8 cellular contexts compared by ENCODE assay signal in genomic region chr1:161225534-161226319, GRCh38. TPM values are rescaled to one million over a fixed set of nuclear protein-coding genes. Genes with fewer than 3 reads are reported as not detected.
A peak's percentile ranks its signal among the peaks of the same experiment; 100 is the strongest.
DNase-seq lines count a peak whose midpoint lies in the region; ATAC-seq, FAIRE-seq and TF ChIP-seq lines count a peak whose summit lies in the region.

Gene TOMM40L (plus strand): TSS chr1:161226060. CDS start chr1:161226490, 430 bp downstream.

- TF ChIP-seq EP300 in A549 (IDR thresholded peaks at IDR 0.05): no peak

- ATAC-seq in A549: peak; percentile 93 to 98
- ATAC-seq in GM18520 (IDR thresholded peaks at IDR 0.05; ENCODE audit: unreplicated experiment): peak; percentile 94
- ATAC-seq in HG03064 (IDR thresholded peaks at IDR 0.05; ENCODE audit: low read depth, unreplicated experiment): peak; percentile 92
- ATAC-seq in gastrocnemius medialis: peak; percentile 96 to 98

- peaks cover 27% of the 10 kb centered on the region for H3K36me3 ChIP-seq in brain microvascular endothelial cell (replicated peaks)
- H3K36me3 ChIP-seq in iPS DF 6.9 (ENCODE audit: control insufficient read depth, insufficient read depth, low read length): peaks cover 8% of the 10 kb centered on the region; the same call in 1 of the 2 replicates
- peaks cover 0 to 28% of the 10 kb centered on the region in 2 donors for H3K36me3 ChIP-seq in gastrocnemius medialis

- DNase-seq in A549 (ENCODE audit: low read depth in 1 of 2, low spot score in 1 of 2) (peak; percentile 97 to 99), NCI-H2107 (lab: John Stamatoyannopoulos, UW) (peak; percentile 96), brain microvascular endothelial cell (peak; percentile 99), iPS DF 6.9 (ENCODE audit: low read depth, low spot score) (peak; percentile 96), gastrocnemius medialis (peak; percentile 95 to 98)

- no peaks in the 10 kb centered on the region for H3K27me3 ChIP-seq in brain microvascular endothelial cell (replicated peaks)
- H3K27me3 ChIP-seq in iPS DF 6.9 (ENCODE audit: control insufficient read depth, insufficient read depth, low read length): no peaks in the 10 kb centered on the region
- no peaks in the 10 kb centered on the region for H3K27me3 ChIP-seq in gastrocnemius medialis

- peak; percentile 43; the same call in 1 of the 2 replicates for TF ChIP-seq POLR2A in A549 (IDR thresholded peaks at IDR 0.05; ENCODE audit: low read length)
- peak; percentile 21 to 27 for TF ChIP-seq POLR2A in gastrocnemius medialis (IDR thresholded peaks at IDR 0.05)

- TF ChIP-seq CTCF in A549 (IDR thresholded peaks at IDR 0.05) (peak; percentile 49), brain microvascular endothelial cell (IDR thresholded peaks at IDR 0.05; ENCODE audit: low read depth, low read length, missing control alignments) (peak; percentile 76), gastrocnemius medialis (IDR thresholded peaks at IDR 0.05 in 4 of 5, conservative IDR thresholded peaks at IDR 0.05 in 1 of 5) (peak; percentile 47 to 64 (median 53))

- H3K4me2 ChIP-seq in A549: peak within 1 kb of the TSS; percentile 93

- WGBS in A549 (ENCODE audit: missing lambda C conversion rate): 7% methylated on average over 16 of the region's 16 CpGs
- WGBS in iPS DF 6.9 (ENCODE audit: insufficient coverage, insufficient read length): no CpG with 5 or more reads among the region's 16 CpGs

- POLR2A ChIA-PET in A549 (lab: Yijun Ruan, JAX): interaction anchor here (0.6 to 1.6 kb wide), 12 partner anchors 9 to 203 kb away, joined by 3 to 23 read pairs (median 6); partner anchors contain the start of genes NDUFS2 and SDHC

- intact Hi-C loops in gastrocnemius medialis (cut with DNase I; ENCODE audit: low total_unique reads): loop anchor here (1.0 to 5.0 kb wide), 7 partner anchors 16 to 108 kb away; partner anchors contain the start of genes DEDD, NDUFS2, NIT1 and PFDN2

- peaks cover 13% of the 10 kb centered on the region for H3K4me1 ChIP-seq in A549
- H3K4me1 ChIP-seq in iPS DF 6.9 (ENCODE audit: control insufficient read depth, insufficient read depth, low read length): peaks cover 2% of the 10 kb centered on the region; the same call in 1 of the 2 replicates
- H3K4me1 ChIP-seq in gastrocnemius medialis: peaks cover 14 to 21% of the 10 kb centered on the region in 2 donors

- FAIRE-seq in A549 (lab: Jason Lieb, UNC) (peak; percentile 28), TTC549 (lab: Jason Lieb, UNC) (peak; percentile 100)

- peak within 1 kb of the TSS; percentile 57 for H3K4me3 ChIP-seq in A549
- peak within 1 kb of the TSS; percentile 96 for H3K4me3 ChIP-seq in brain microvascular endothelial cell (ENCODE audit: low read depth, low read length)
- peak within 1 kb of the TSS; percentile 62; the same call in 1 of the 2 replicates for H3K4me3 ChIP-seq in iPS DF 6.9 (ENCODE audit: low read length)
- peak within 1 kb of the TSS; percentile 62 to 93 (median 87) for H3K4me3 ChIP-seq in gastrocnemius medialis

- TF ChIP-seq RAD21 in A549 (conservative IDR thresholded peaks at IDR 0.05 in 1 of 2, IDR thresholded peaks at IDR 0.05 in 1 of 2): peak in 1 of 2 experiments; percentile 40; a peak in 3 of 5 replicates

- H3K9me3 ChIP-seq in A549: no peaks in the 10 kb centered on the region
- no peaks in the 10 kb centered on the region for H3K9me3 ChIP-seq in iPS DF 6.9 (ENCODE audit: control insufficient read depth, insufficient read depth, low read length)
- H3K9me3 ChIP-seq in gastrocnemius medialis: no peaks in the 10 kb centered on the region

- peak within 1 kb of the TSS; percentile 72 to 85 for H3K27ac ChIP-seq in A549
- H3K27ac ChIP-seq in brain microvascular endothelial cell: peak within 1 kb of the TSS; percentile 58
- no peak within 1 kb of the TSS for H3K27ac ChIP-seq in iPS DF 6.9 (ENCODE audit: low read length)
- peak within 1 kb of the TSS; percentile 76 to 92 (median 90) for H3K27ac ChIP-seq in gastrocnemius medialis

- CTCF ChIA-PET in A549 (lab: Yijun Ruan, JAX): interaction anchor here (0.7 to 20.1 kb wide), 22 partner anchors 8 to 182 kb away, joined by 3 to 319 read pairs (median 14); partner anchors contain the start of genes ADAMTS4, CFAP126, FCER1G and NDUFS2

- in situ Hi-C loops in brain microvascular endothelial cell (cut with HindIII; ENCODE audit: low pct_ligation_motif_present, low sequenced_read_pairs): no loop called here
- in situ Hi-C loops in gastrocnemius medialis (cut with MboI; ENCODE audit: low sequenced_read_pairs in 4 of 4): loop anchor here (5.0 to 10.0 kb wide), 5 partner anchors 51 to 162 kb away; partner anchors contain the start of genes B4GALT3 (in 1 of the 4) and SDHC (in 1 of the 4)

TF ChIP-seq in A549, 52 proteins besides CTCF, POLR2A, EP300 and RAD21:
- no peak for TF ChIP-seq USF2 (IDR thresholded peaks at IDR 0.05)
- TF ChIP-seq MAX (IDR thresholded peaks at IDR 0.05): peak; percentile 43; the same call in 1 of the 2 replicates
- peak in 1 of 2 experiments; percentile 35; a peak in 1 of 5 replicates for TF ChIP-seq JUN (IDR thresholded peaks at IDR 0.05)
- TF ChIP-seq PBX3 (IDR thresholded peaks at IDR 0.05): peak; percentile 92
- TF ChIP-seq SMC3 (IDR thresholded peaks at IDR 0.05): peak; percentile 55; the same call in 2 of the 3 replicates
- TF ChIP-seq KDM5A (IDR thresholded peaks at IDR 0.05): peak; percentile 82
- no peak for TF ChIP-seq RCOR1 (IDR thresholded peaks at IDR 0.05; ENCODE audit: low read depth, low read length)

RNA-seq across cellular contexts. Expression of gene TOMM40L, which starts in this region (rescaled TPM):
- polyA plus RNA-seq in A549 (2011; rRNA removed) (6.3 and 7.0 TPM in 2 replicates), A549 (2017; fragmentation: RNase III; extraction: RNeasy Plus Mini Kit Qiagen cat#74134 plus additional on column Dnase treatment) (9.1 to 11.0 TPM (median 10.2 TPM) in 3 replicates)
- polyA plus RNA-seq in A549 (2012; cell fraction: cytosol; rRNA removed): 8.9 and 9.2 TPM in 2 replicates
- 11.9 and 19.1 TPM in 2 replicates for polyA plus RNA-seq in A549 (2012; cell fraction: nucleus; rRNA removed)
- polyA minus RNA-seq in A549 (2011; rRNA and poly(A)+ RNA removed): 14.5 and 15.6 TPM in 2 replicates
- 10 to 100 TPM in 3 of 4 donors, 1 to 10 TPM in 1; 8.3 to 22.7 (median 16.9) TPM for total RNA-seq in gastrocnemius medialis
